8 cellular contexts compared by ENCODE assay signal in genomic region chr1:92784639-92785500, GRCh38. TPM values are rescaled to one million over a fixed set of nuclear protein-coding genes. Genes with fewer than 3 reads are reported as not detected.
A peak's percentile ranks its signal among the peaks of the same experiment; 100 is the strongest.
DNase-seq lines count a peak whose midpoint lies in the region; ATAC-seq and TF ChIP-seq lines count a peak whose summit lies in the region.

TSS of gene EVI5 (minus strand) at chr1:92785108. CDS start at chr1:92736546, 48,562 bp downstream.

- H3K27me3 Mint-ChIP-seq in IgD-negative memory B cell = peaks cover 2% of the 10 kb centered on the region
- peaks cover 43% of the 10 kb centered on the region for H3K27me3 Mint-ChIP-seq in activated T-cell treated with anti-CD3 and anti-CD28 coated beads, Interleukin-2, amount 50 U/mL, for 4 hours (ENCODE audit: low read depth)

- POLR2A ChIA-PET in PC-3 (lab: Charles Lee; ENCODE audit: unreplicated experiment) = interaction anchor here (0.6 to 1.0 kb wide), 3 partner anchors 31 to 406 kb away, joined by 3 read pairs; partner anchors contain the start of gene RPL5

- DNase-seq in DMS53 (lab: John Stamatoyannopoulos, UW) (peak; percentile 100), PC-3 (peak; percentile 97)
- peak; percentile 50 for DNase-seq in activated T-cell treated with anti-CD3 and anti-CD28 coated beads, Interleukin-2, amount 50 U/mL, for 4 hours
- DNase-seq in stimulated activated CD8-positive, alpha-beta memory T cell treated with anti-CD3 and anti-CD28 coated beads, Interleukin-7, amount 100 ng/mL, for 1 hour (ENCODE audit: low read depth in 2 of 2) = peak; percentile 16 to 20

- peaks cover 43% of the 10 kb centered on the region for H3K79me2 ChIP-seq in PC-3 (ENCODE audit: low read length)

- no peaks in the 10 kb centered on the region for H3K9me2 ChIP-seq in PC-3 (replicated peaks; ENCODE audit: low read length)

- intact Hi-C loops in PC-3 (cut with micrococcal nuclease) = loop anchor here (2.0 kb wide), 2 partner anchors 36 to 46 kb away; no protein-coding TSS in a partner anchor

- no peaks in the 10 kb centered on the region for H4K20me1 ChIP-seq in PC-3 (ENCODE audit: low read length)

- peak within 1 kb of the TSS; percentile 90 for H3K4me2 ChIP-seq in PC-3 (ENCODE audit: low read length)

- WGBS in esophagus, 2 donors = 1% methylated on average over 71 to 94 of the region's 94 CpGs

- H3K9me3 Mint-ChIP-seq in IgD-negative memory B cell = no peaks in the 10 kb centered on the region
- no peaks in the 10 kb centered on the region for H3K9me3 Mint-ChIP-seq in activated T-cell treated with anti-CD3 and anti-CD28 coated beads, Interleukin-2, amount 50 U/mL, for 4 hours

- no TSS peak for BruUV-seq in PC-3 (replicated peaks; lab: Mats Ljungman, UMichigan)

- no peaks in the 10 kb centered on the region for H3F3A ChIP-seq in PC-3 (ENCODE audit: low read length, unreplicated experiment)

- H3K27me3 ChIP-seq in PC-3 (ENCODE audit: low read length) (no peaks in the 10 kb centered on the region), esophagus (ENCODE audit: control insufficient read depth in 1 of 2, insufficient read depth in 2 of 2, low read length in 2 of 2) (no peaks in the 10 kb centered on the region), mucosa of stomach (ENCODE audit: control insufficient read depth, insufficient read depth, low read length) (no peaks in the 10 kb centered on the region)

- H3K4me1 Mint-ChIP-seq in IgD-negative memory B cell = peaks cover 22 to 27% (median 25%) of the 10 kb centered on the region in 3 donors
- peaks cover 12% of the 10 kb centered on the region for H3K4me1 Mint-ChIP-seq in activated T-cell treated with anti-CD3 and anti-CD28 coated beads, Interleukin-2, amount 50 U/mL, for 4 hours (ENCODE audit: low read depth)

- H3K27ac ChIP-seq in PC-3 (ENCODE audit: low read length) (peak within 1 kb of the TSS; percentile 49), esophagus (ENCODE audit: low read depth in 2 of 2, low read length in 1 of 2) (peak within 1 kb of the TSS; percentile 95 to 98)

- peaks cover 5% of the 10 kb centered on the region for H3K36me3 Mint-ChIP-seq in IgD-negative memory B cell
- no peaks in the 10 kb centered on the region for H3K36me3 Mint-ChIP-seq in activated T-cell treated with anti-CD3 and anti-CD28 coated beads, Interleukin-2, amount 50 U/mL, for 4 hours (ENCODE audit: insufficient read depth)

- H3K4me1 ChIP-seq in PC-3 (ENCODE audit: insufficient read depth, low read length) (peaks cover 11% of the 10 kb centered on the region), esophagus (ENCODE audit: control insufficient read depth in 2 of 2, insufficient read depth in 2 of 2, low read length in 1 of 2) (peaks cover 0 to 2% of the 10 kb centered on the region in 2 donors), mucosa of stomach (ENCODE audit: control insufficient read depth, insufficient read depth, low read length) (peaks cover 6% of the 10 kb centered on the region)

- ATAC-seq in GM21576 (IDR thresholded peaks at IDR 0.05; ENCODE audit: unreplicated experiment) (peak; percentile 93), PC-3 (peak; percentile 93)
- peak; percentile 87 to 88 for ATAC-seq in activated T-cell treated with anti-CD3 and anti-CD28 coated beads, Interleukin-2, amount 50 U/mL, for 4 hours

- H3K36me3 ChIP-seq in PC-3 (ENCODE audit: low read depth, low read length) = no peaks in the 10 kb centered on the region
- no peaks in the 10 kb centered on the region for H3K36me3 ChIP-seq in esophagus (ENCODE audit: control insufficient read depth in 2 of 2, insufficient read depth in 2 of 2, low read length in 1 of 2)
- H3K36me3 ChIP-seq in mucosa of stomach (ENCODE audit: control insufficient read depth, insufficient read depth, low read length) = no peaks in the 10 kb centered on the region

- peak within 1 kb of the TSS; percentile 90 to 95 (median 93) for H3K27ac Mint-ChIP-seq in IgD-negative memory B cell

- no peaks in the 10 kb centered on the region for H3K9me3 ChIP-seq in PC-3 (ENCODE audit: low read length)
- no peaks in the 10 kb centered on the region for H3K9me3 ChIP-seq in esophagus (ENCODE audit: control insufficient read depth in 2 of 2, insufficient read depth in 1 of 2, low read depth in 1 of 2, low read length in 1 of 2)
- H3K9me3 ChIP-seq in mucosa of stomach (ENCODE audit: control insufficient read depth, low read length) = no peaks in the 10 kb centered on the region

- H2AFZ ChIP-seq in PC-3 (ENCODE audit: low read length) = peak within 1 kb of the TSS; percentile 95

- no peak for TF ChIP-seq CTCF in PC-3 (conservative IDR thresholded peaks at IDR 0.05; ENCODE audit: low read depth, low read length)

- H3K4me3 ChIP-seq in PC-3 (ENCODE audit: low read length) (peak within 1 kb of the TSS; percentile 94), esophagus (ENCODE audit: low read depth in 1 of 2, low read length in 2 of 2) (peak within 1 kb of the TSS; percentile 84 to 85), mucosa of stomach (ENCODE audit: low read length) (peak within 1 kb of the TSS; percentile 89)

- peak within 1 kb of the TSS; percentile 88 to 96 (median 92) for H3K4me3 Mint-ChIP-seq in IgD-negative memory B cell
- H3K4me3 Mint-ChIP-seq in activated T-cell treated with anti-CD3 and anti-CD28 coated beads, Interleukin-2, amount 50 U/mL, for 4 hours = peak within 1 kb of the TSS; percentile 76

- H3K9ac ChIP-seq in PC-3 (ENCODE audit: low read length) = peak within 1 kb of the TSS; percentile 79
- peak within 1 kb of the TSS; percentile 93 for H3K9ac ChIP-seq in mucosa of stomach (ENCODE audit: low read length)

- CTCF ChIA-PET in PC-3 (lab: Charles Lee) = interaction anchor here (1.5 to 1.6 kb wide), 2 partner anchors 47 to 475 kb away, joined by 7 to 8 read pairs; partner anchors contain the start of gene RPL5

RNA-seq across cellular contexts. Expression of gene EVI5, which starts in this region (rescaled TPM):
- polyA plus RNA-seq in IgD-negative memory B cell = 4.8 TPM
- 38.2 and 65.5 TPM in 2 replicates for total RNA-seq in PC-3 (2014; rRNA removed)
- total RNA-seq in activated T-cell treated with anti-CD3 and anti-CD28 coated beads, Interleukin-2, amount 50 U/mL, for 4 hours = 10 to 100 TPM; 28.7 to 32.9 (median 29.8) TPM
- 1 to 10 TPM; 1.6 to 1.9 TPM for polyA plus RNA-seq in esophagus

Comparison
In these comparisons a context has a peak if more than half of its experiments do, and no peak if none do; other contexts are left out.
1. Peak in every context shown above with its lines: DNase-seq, ATAC-seq, H3K4me3 ChIP-seq and H3K27ac ChIP-seq.
2. DNase-seq: peak in every context shown above with its lines; median percentile 100 in DMS53; 97 in PC-3; 50 in activated T-cell treated with anti-CD3 and anti-CD28 coated beads, Interleukin-2, amount 50 U/mL, for 4 hours; 18 in stimulated activated CD8-positive, alpha-beta memory T cell treated with anti-CD3 and anti-CD28 coated beads, Interleukin-7, amount 100 ng/mL, for 1 hour.